1 cellular context compared by ENCODE assay signal in the genomic region with DNA sequence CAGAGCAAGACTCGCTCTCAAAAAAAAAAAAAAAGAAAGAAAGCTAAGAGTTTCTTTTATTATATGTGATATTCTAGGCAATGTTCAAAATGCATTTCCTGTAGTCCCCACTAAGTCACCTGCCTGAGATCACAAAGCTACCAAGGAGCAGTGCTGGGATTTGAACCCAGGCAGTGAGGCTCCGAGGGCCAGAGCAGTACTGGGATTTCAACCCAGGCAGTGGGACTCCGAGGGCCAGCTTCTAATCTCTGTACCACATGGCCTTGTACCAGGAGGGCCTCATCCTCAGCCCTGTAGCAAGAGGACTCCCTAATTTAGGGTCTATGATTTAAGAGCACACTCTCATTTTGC.
TF ChIP-seq lines count a peak whose summit lies in the region.

No MANE protein-coding gene starts in this region.

TF ChIP-seq in HepG2, 621 proteins besides CTCF, POLR2A, EP300 and RAD21 (continued from another document):
- TF ChIP-seq, protein P1, sequence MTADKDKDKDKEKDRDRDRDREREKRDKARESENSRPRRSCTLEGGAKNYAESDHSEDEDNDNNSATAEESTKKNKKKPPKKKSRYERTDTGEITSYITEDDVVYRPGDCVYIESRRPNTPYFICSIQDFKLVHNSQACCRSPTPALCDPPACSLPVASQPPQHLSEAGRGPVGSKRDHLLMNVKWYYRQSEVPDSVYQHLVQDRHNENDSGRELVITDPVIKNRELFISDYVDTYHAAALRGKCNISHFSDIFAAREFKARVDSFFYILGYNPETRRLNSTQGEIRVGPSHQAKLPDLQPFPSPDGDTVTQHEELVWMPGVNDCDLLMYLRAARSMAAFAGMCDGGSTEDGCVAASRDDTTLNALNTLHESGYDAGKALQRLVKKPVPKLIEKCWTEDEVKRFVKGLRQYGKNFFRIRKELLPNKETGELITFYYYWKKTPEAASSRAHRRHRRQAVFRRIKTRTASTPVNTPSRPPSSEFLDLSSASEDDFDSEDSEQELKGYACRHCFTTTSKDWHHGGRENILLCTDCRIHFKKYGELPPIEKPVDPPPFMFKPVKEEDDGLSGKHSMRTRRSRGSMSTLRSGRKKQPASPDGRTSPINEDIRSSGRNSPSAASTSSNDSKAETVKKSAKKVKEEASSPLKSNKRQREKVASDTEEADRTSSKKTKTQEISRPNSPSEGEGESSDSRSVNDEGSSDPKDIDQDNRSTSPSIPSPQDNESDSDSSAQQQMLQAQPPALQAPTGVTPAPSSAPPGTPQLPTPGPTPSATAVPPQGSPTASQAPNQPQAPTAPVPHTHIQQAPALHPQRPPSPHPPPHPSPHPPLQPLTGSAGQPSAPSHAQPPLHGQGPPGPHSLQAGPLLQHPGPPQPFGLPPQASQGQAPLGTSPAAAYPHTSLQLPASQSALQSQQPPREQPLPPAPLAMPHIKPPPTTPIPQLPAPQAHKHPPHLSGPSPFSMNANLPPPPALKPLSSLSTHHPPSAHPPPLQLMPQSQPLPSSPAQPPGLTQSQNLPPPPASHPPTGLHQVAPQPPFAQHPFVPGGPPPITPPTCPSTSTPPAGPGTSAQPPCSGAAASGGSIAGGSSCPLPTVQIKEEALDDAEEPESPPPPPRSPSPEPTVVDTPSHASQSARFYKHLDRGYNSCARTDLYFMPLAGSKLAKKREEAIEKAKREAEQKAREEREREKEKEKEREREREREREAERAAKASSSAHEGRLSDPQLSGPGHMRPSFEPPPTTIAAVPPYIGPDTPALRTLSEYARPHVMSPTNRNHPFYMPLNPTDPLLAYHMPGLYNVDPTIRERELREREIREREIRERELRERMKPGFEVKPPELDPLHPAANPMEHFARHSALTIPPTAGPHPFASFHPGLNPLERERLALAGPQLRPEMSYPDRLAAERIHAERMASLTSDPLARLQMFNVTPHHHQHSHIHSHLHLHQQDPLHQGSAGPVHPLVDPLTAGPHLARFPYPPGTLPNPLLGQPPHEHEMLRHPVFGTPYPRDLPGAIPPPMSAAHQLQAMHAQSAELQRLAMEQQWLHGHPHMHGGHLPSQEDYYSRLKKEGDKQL (CRISPR knock-in tag; IDR thresholded peaks at IDR 0.05; ENCODE audit: low read depth), result no peak
- TF ChIP-seq AGO1 (IDR thresholded peaks at IDR 0.05; ENCODE audit: low read depth, low read length, poor library complexity, severe bottlenecking) (no peak), ZNF598 (CRISPR knock-in tag; IDR thresholded peaks at IDR 0.05; ENCODE audit: borderline replicate concordance) (peak; percentile 4; the same call in 1 of the 2 replicates), ZNF713 (CRISPR knock-in tag; IDR thresholded peaks at IDR 0.05) (0 out of 2 replicates have a peak, but pooled peaks have one; percentile 32), ZNF816 (CRISPR knock-in tag; IDR thresholded peaks at IDR 0.05; ENCODE audit: borderline replicate concordance) (no peak), NR1H2 (CRISPR knock-in tag; IDR thresholded peaks at IDR 0.05; ENCODE audit: borderline replicate concordance, low read depth) (no peak), ZNF230 (CRISPR knock-in tag; IDR thresholded peaks at IDR 0.05) (0 out of 2 replicates have a peak, but pooled peaks have one; percentile 39), NR2F1 (CRISPR knock-in tag; IDR thresholded peaks at IDR 0.05) (no peak), ZFP36L2 (CRISPR knock-in tag; IDR thresholded peaks at IDR 0.05) (no peak), NFE2L1 (CRISPR knock-in tag; IDR thresholded peaks at IDR 0.05; ENCODE audit: borderline replicate concordance) (no peak), KDM1A (CRISPR knock-in tag; IDR thresholded peaks at IDR 0.05) (no peak), MED1 (CRISPR knock-in tag; IDR thresholded peaks at IDR 0.05) (peak; percentile 2; the same call in 1 of the 2 replicates), ZNF234 (CRISPR knock-in tag; conservative IDR thresholded peaks at IDR 0.05) (peak; percentile 45; the same call in 1 of the 2 replicates), ZNF607 (CRISPR knock-in tag; IDR thresholded peaks at IDR 0.05; ENCODE audit: borderline replicate concordance) (0 out of 2 replicates have a peak, but pooled peaks have one; percentile 4), MAFF (IDR thresholded peaks at IDR 0.05; ENCODE audit: low read depth, low read length) (no peak), SMC3 (IDR thresholded peaks at IDR 0.05; ENCODE audit: low read length) (no peak), ZNF788 (CRISPR knock-in tag; IDR thresholded peaks at IDR 0.05; ENCODE audit: borderline replicate concordance) (peak; percentile 23; the same call in 1 of the 2 replicates), ZNF7 (CRISPR knock-in tag; IDR thresholded peaks at IDR 0.05) (no peak)
- TF ChIP-seq, protein P2, sequence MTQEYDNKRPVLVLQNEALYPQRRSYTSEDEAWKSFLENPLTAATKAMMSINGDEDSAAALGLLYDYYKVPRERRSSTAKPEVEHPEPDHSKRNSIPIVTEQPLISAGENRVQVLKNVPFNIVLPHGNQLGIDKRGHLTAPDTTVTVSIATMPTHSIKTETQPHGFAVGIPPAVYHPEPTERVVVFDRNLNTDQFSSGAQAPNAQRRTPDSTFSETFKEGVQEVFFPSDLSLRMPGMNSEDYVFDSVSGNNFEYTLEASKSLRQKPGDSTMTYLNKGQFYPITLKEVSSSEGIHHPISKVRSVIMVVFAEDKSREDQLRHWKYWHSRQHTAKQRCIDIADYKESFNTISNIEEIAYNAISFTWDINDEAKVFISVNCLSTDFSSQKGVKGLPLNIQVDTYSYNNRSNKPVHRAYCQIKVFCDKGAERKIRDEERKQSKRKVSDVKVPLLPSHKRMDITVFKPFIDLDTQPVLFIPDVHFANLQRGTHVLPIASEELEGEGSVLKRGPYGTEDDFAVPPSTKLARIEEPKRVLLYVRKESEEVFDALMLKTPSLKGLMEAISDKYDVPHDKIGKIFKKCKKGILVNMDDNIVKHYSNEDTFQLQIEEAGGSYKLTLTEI (CRISPR knock-in tag; conservative IDR thresholded peaks at IDR 0.05), result no peak
- TF ChIP-seq, protein P3, sequence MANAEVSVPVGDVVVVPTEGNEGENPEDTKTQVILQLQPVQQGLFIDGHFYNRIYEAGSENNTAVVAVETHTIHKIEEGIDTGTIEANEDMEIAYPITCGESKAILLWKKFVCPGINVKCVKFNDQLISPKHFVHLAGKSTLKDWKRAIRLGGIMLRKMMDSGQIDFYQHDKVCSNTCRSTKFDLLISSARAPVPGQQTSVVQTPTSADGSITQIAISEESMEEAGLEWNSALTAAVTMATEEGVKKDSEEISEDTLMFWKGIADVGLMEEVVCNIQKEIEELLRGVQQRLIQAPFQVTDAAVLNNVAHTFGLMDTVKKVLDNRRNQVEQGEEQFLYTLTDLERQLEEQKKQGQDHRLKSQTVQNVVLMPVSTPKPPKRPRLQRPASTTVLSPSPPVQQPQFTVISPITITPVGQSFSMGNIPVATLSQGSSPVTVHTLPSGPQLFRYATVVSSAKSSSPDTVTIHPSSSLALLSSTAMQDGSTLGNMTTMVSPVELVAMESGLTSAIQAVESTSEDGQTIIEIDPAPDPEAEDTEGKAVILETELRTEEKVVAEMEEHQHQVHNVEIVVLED (CRISPR knock-in tag; IDR thresholded peaks at IDR 0.05; ENCODE audit: borderline replicate concordance), result no peak
- TF ChIP-seq, protein P4, sequence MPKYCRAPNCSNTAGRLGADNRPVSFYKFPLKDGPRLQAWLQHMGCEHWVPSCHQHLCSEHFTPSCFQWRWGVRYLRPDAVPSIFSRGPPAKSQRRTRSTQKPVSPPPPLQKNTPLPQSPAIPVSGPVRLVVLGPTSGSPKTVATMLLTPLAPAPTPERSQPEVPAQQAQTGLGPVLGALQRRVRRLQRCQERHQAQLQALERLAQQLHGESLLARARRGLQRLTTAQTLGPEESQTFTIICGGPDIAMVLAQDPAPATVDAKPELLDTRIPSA (CRISPR knock-in tag; IDR thresholded peaks at IDR 0.05; ENCODE audit: borderline replicate concordance), result 0 out of 2 replicates have a peak, but pooled peaks have one; percentile 24
- TF ChIP-seq, protein P5, sequence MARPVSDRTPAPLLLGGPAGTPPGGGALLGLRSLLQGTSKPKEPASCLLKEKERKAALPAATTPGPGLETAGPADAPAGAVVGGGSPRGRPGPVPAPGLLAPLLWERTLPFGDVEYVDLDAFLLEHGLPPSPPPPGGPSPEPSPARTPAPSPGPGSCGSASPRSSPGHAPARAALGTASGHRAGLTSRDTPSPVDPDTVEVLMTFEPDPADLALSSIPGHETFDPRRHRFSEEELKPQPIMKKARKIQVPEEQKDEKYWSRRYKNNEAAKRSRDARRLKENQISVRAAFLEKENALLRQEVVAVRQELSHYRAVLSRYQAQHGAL (CRISPR knock-in tag; IDR thresholded peaks at IDR 0.05; ENCODE audit: not compliant biosample characterization), result no peak
- TF ChIP-seq, protein P6, sequence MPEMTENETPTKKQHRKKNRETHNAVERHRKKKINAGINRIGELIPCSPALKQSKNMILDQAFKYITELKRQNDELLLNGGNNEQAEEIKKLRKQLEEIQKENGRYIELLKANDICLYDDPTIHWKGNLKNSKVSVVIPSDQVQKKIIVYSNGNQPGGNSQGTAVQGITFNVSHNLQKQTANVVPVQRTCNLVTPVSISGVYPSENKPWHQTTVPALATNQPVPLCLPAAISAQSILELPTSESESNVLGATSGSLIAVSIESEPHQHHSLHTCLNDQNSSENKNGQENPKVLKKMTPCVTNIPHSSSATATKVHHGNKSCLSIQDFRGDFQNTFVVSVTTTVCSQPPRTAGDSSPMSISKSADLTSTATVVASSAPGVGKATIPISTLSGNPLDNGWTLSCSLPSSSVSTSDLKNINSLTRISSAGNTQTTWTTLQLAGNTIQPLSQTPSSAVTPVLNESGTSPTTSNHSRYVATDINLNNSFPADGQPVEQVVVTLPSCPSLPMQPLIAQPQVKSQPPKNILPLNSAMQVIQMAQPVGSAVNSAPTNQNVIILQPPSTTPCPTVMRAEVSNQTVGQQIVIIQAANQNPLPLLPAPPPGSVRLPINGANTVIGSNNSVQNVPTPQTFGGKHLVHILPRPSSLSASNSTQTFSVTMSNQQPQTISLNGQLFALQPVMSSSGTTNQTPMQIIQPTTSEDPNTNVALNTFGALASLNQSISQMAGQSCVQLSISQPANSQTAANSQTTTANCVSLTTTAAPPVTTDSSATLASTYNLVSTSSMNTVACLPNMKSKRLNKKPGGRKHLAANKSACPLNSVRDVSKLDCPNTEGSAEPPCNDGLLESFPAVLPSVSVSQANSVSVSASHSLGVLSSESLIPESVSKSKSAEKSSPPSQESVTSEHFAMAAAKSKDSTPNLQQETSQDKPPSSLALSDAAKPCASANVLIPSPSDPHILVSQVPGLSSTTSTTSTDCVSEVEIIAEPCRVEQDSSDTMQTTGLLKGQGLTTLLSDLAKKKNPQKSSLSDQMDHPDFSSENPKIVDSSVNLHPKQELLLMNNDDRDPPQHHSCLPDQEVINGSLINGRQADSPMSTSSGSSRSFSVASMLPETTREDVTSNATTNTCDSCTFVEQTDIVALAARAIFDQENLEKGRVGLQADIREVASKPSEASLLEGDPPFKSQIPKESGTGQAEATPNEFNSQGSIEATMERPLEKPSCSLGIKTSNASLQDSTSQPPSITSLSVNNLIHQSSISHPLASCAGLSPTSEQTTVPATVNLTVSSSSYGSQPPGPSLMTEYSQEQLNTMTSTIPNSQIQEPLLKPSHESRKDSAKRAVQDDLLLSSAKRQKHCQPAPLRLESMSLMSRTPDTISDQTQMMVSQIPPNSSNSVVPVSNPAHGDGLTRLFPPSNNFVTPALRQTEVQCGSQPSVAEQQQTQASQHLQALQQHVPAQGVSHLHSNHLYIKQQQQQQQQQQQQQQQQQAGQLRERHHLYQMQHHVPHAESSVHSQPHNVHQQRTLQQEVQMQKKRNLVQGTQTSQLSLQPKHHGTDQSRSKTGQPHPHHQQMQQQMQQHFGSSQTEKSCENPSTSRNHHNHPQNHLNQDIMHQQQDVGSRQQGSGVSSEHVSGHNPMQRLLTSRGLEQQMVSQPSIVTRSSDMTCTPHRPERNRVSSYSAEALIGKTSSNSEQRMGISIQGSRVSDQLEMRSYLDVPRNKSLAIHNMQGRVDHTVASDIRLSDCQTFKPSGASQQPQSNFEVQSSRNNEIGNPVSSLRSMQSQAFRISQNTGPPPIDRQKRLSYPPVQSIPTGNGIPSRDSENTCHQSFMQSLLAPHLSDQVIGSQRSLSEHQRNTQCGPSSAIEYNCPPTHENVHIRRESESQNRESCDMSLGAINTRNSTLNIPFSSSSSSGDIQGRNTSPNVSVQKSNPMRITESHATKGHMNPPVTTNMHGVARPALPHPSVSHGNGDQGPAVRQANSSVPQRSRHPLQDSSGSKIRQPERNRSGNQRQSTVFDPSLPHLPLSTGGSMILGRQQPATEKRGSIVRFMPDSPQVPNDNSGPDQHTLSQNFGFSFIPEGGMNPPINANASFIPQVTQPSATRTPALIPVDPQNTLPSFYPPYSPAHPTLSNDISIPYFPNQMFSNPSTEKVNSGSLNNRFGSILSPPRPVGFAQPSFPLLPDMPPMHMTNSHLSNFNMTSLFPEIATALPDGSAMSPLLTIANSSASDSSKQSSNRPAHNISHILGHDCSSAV (CRISPR knock-in tag; IDR thresholded peaks at IDR 0.05; ENCODE audit: borderline replicate concordance), result no peak
